Comparison of ENCODE assay signal across 8 cellular contexts in the genomic region with DNA sequence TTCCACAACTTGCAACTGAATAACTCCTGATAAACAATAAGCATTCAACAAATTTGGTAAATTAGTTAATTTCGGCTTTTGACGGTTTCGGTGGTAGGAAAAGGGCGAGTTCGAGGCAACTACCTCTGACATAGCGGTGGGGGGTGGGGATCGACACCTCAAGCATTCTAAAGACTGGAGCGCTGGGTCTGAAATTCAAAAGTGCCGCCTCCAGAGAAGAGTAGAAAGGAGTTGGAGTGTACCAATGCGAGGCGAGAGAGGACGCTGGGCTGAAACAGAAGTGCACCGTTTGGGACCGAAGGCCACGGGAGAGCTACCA. TPM values are rescaled to one million over a fixed set of nuclear protein-coding genes. Genes with fewer than 3 reads are reported as not detected.
DNase-seq lines count a peak whose midpoint lies in the region; ATAC-seq and TF ChIP-seq lines count a peak whose summit lies in the region.

No MANE protein-coding gene starts in this region.

- peaks cover 20% of the 10 kb centered on the region for H3K4me1 ChIP-seq in OCI-LY1 (ENCODE audit: insufficient read depth, low read length, severe bottlenecking)

- H3K4me3 ChIP-seq in OCI-LY1 (ENCODE audit: low read depth, low read length, poor library complexity, severe bottlenecking) = peak overlapping the region; percentile 98

- H3K4me1 Mint-ChIP-seq in HFFc6 (ENCODE audit: low read depth) (peaks cover 32% of the 10 kb centered on the region), neural crest cell (peaks cover 22% of the 10 kb centered on the region)
- peaks cover 17 to 25% of the 10 kb centered on the region in 2 donors for H3K4me1 Mint-ChIP-seq in effector memory CD8-positive, alpha-beta T cell (ENCODE audit: low read depth in 2 of 2)

- H3K36me3 ChIP-seq in OCI-LY1 (ENCODE audit: insufficient read depth, low read length) = peaks cover 10% of the 10 kb centered on the region; the same call in 1 of the 2 replicates

- H3K9ac ChIP-seq in OCI-LY1 (ENCODE audit: low read length) = peak overlapping the region; percentile 99

- H3K27ac Mint-ChIP-seq in HFFc6 (peak overlapping the region; percentile 94), neural crest cell (ENCODE audit: unreplicated experiment) (peak overlapping the region; percentile 99)
- peak overlapping the region; percentile 96 to 99 for H3K27ac Mint-ChIP-seq in effector memory CD8-positive, alpha-beta T cell

- no peaks in the 10 kb centered on the region for H4K20me1 ChIP-seq in OCI-LY1 (ENCODE audit: insufficient read depth, low read length)

- H3K36me3 Mint-ChIP-seq in HFFc6 (ENCODE audit: low read depth) (peaks cover 5% of the 10 kb centered on the region; the same call in 1 of the 2 replicates), neural crest cell (ENCODE audit: low read depth) (peaks cover 8% of the 10 kb centered on the region)
- H3K36me3 Mint-ChIP-seq in effector memory CD8-positive, alpha-beta T cell (ENCODE audit: insufficient read depth) = peaks cover 17% of the 10 kb centered on the region

- H3K9me3 ChIP-seq in OCI-LY1 (ENCODE audit: low read length) = no peaks in the 10 kb centered on the region

- no peak overlapping the region for H2AFZ ChIP-seq in OCI-LY1 (ENCODE audit: low read length)

- no peaks in the 10 kb centered on the region for H3F3A ChIP-seq in OCI-LY1 (ENCODE audit: insufficient read depth, low read length)

- peak overlapping the region; percentile 95 for H3K4me2 ChIP-seq in OCI-LY1 (ENCODE audit: low read length)

- TF ChIP-seq CTCF in HFFc6 (IDR thresholded peaks at IDR 0.05) (no peak), OCI-LY1 (IDR thresholded peaks at IDR 0.05; ENCODE audit: low read length) (no peak), neural crest cell (conservative IDR thresholded peaks at IDR 0.05) (no peak)

- peaks cover 3% of the 10 kb centered on the region for H3K27me3 Mint-ChIP-seq in HFFc6 (ENCODE audit: insufficient read depth)
- H3K27me3 Mint-ChIP-seq in effector memory CD8-positive, alpha-beta T cell = no peaks in the 10 kb centered on the region
- H3K27me3 Mint-ChIP-seq in neural crest cell (ENCODE audit: low read depth) = no peaks in the 10 kb centered on the region

- peak overlapping the region; percentile 90 for H3K27ac ChIP-seq in OCI-LY1 (ENCODE audit: low read depth, low read length, poor library complexity, severe bottlenecking)

- DNase-seq in DMS79 treated with DMSO at 0.1 percent for 48 hours (lab: John Stamatoyannopoulos, UW) (peak; percentile 48), DMS79 (lab: John Stamatoyannopoulos, UW) (no peak), HFFc6 (no peak), neural crest cell (ENCODE audit: low read depth, low spot score) (no peak), NCI-H510A treated with DMSO at 0.1 percent for 48 hours (lab: John Stamatoyannopoulos, UW) (no peak), globus pallidus (ENCODE audit: low spot score) (no peak)
- no peak for DNase-seq in effector memory CD8-positive, alpha-beta T cell

- H3K4me3 Mint-ChIP-seq in HFFc6 (peak overlapping the region; percentile 91), neural crest cell (peak overlapping the region; percentile 94)
- H3K4me3 Mint-ChIP-seq in effector memory CD8-positive, alpha-beta T cell = peak overlapping the region; percentile 84 to 94

- peaks cover 49% of the 10 kb centered on the region for H3K79me2 ChIP-seq in OCI-LY1 (ENCODE audit: insufficient read depth, low read length)

- no peaks in the 10 kb centered on the region for H3K9me3 Mint-ChIP-seq in HFFc6
- H3K9me3 Mint-ChIP-seq in effector memory CD8-positive, alpha-beta T cell = no peaks in the 10 kb centered on the region
- no peaks in the 10 kb centered on the region for H3K9me3 Mint-ChIP-seq in neural crest cell

- H3K9me2 ChIP-seq in OCI-LY1 (ENCODE audit: low read depth, low read length) = no peaks in the 10 kb centered on the region

- peak; percentile 21 for ATAC-seq in effector memory CD8-positive, alpha-beta T cell (replicated peaks)

- no peaks in the 10 kb centered on the region for H3K27me3 ChIP-seq in OCI-LY1 (ENCODE audit: insufficient read depth, low read length)

RNA-seq across cellular contexts. Expression of a gene that starts 0.7 kb away (rescaled TPM):
- total RNA-seq in HFFc6 (2021; fragmentation: NEBNext Ultra II Directional; extraction: Animal tissue kit (Norgen Biotek cat#: 25700)) = 10 to 100 TPM; 40.5 to 62.0 (median 58.4) TPM
- total RNA-seq in neural crest cell = 129 and 153 TPM in 2 replicates

RNA-seq across cellular contexts. Expression of a gene that starts 0.9 kb away (rescaled TPM):
- total RNA-seq in HFFc6 (2021; fragmentation: NEBNext Ultra II Directional; extraction: Animal tissue kit (Norgen Biotek cat#: 25700)) = under 1 TPM; 0.21 to 0.43 (median 0.36) TPM
- total RNA-seq in neural crest cell = 1.3 and 1.5 TPM in 2 replicates

RNA-seq across cellular contexts. Expression of a gene that starts 12.4 kb away (rescaled TPM):
- total RNA-seq in HFFc6 (2021; fragmentation: NEBNext Ultra II Directional; extraction: Animal tissue kit (Norgen Biotek cat#: 25700)) = 10 to 100 TPM; 78.0 to 94.9 (median 79.0) TPM
- 135 and 137 TPM in 2 replicates for total RNA-seq in neural crest cell
